1 cellular context compared by ENCODE assay signal in the genomic region with DNA sequence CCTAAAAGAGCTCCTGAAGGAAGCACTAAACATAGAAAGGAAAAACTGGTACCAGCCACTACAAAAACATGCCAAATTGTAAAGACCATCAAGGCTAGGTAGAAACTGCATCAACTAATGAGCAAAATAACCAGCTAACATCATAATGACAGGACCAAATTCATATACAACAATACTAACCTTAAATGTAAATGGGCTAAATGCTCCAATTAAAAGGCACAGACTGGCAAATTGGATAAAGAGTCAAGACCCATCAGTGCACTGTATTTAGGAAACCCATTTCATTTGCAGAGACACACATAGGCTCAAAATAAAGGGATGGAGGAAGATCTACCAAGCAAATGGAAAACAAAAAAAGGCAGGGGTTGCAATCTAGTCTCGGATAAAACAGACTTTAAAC.
DNase-seq lines count a peak whose midpoint lies in the region; ATAC-seq, FAIRE-seq and TF ChIP-seq lines count a peak whose summit lies in the region.
"Not testable (repeated sequence)": the region's sequence is repeated elsewhere in the genome, so short reads cannot be mapped to it uniquely, and the experiment has no call there.

No MANE protein-coding gene starts in this region.

- not testable (repeated sequence) for H3K27me3 ChIP-seq in K562 (ENCODE audit: control insufficient read depth in 2 of 2, insufficient read depth in 2 of 2, low read length in 2 of 2)

- POLR2A ChIA-PET in K562 (lab: Yijun Ruan, JAX), result not testable (repeated sequence)

- not testable (repeated sequence) for H3K4me1 ChIP-seq in K562 (replicated peaks in 1 of 2; ENCODE audit: control insufficient read depth in 2 of 2, insufficient read depth in 2 of 2, low read length in 2 of 2)

- not testable (repeated sequence) for H2AFZ ChIP-seq in K562 (ENCODE audit: low read depth, low read length)

- not testable (repeated sequence) for TF ChIP-seq RAD21 in K562 (CRISPR knock-in tag; conservative IDR thresholded peaks at IDR 0.05 in 1 of 2, IDR thresholded peaks at IDR 0.05 in 1 of 2)

- CTCF ChIA-PET in K562 (lab: Yijun Ruan, JAX; ENCODE audit: low intra/inter-chr PET ratio), result not testable (repeated sequence)

- H3K27ac ChIP-seq in K562 (ENCODE audit: extremely low read depth, low read depth, low read length), result not testable (repeated sequence)

- not testable (repeated sequence) for TF ChIP-seq CTCF in K562 (IDR thresholded peaks at IDR 0.05 in 2 of 3, conservative IDR thresholded peaks at IDR 0.05 in 1 of 3; ENCODE audit: insufficient read depth in 2 of 3, low read depth in 1 of 3, low read length in 3 of 3)

- in situ Hi-C loops in K562 (cut with MboI), result not testable (repeated sequence)

- H3K9ac ChIP-seq in K562 (ENCODE audit: insufficient read depth in 1 of 2, low read depth in 2 of 2, low read length in 2 of 2), result not testable (repeated sequence)

- not testable (repeated sequence) for DNase-seq in K562 (ENCODE audit: extremely low read depth in 1 of 4, low spot score in 3 of 4)

- not testable (repeated sequence) for H3K9me3 ChIP-seq in K562 (replicated peaks; ENCODE audit: control insufficient read depth, insufficient read depth, low read depth, low read length)

- ATAC-seq in K562, result not testable (repeated sequence)

- not testable (repeated sequence) for BruUV-seq in K562 (replicated peaks; lab: Mats Ljungman, UMichigan)

- H3K4me2 ChIP-seq in K562 (ENCODE audit: insufficient read depth, low read length), result not testable (repeated sequence)

- intact Hi-C loops in K562 (cut with micrococcal nuclease), result not testable (repeated sequence)

- FAIRE-seq in K562 (lab: Jason Lieb, UNC), result not testable (repeated sequence)

- not testable (repeated sequence) for TF ChIP-seq EP300 in K562 (IDR thresholded peaks at IDR 0.05; ENCODE audit: low read length)

- not testable (repeated sequence) for H3K4me3 ChIP-seq in K562

- WGBS in K562 (ENCODE audit: insufficient coverage, low coverage, missing lambda C conversion rate), result 0% methylated on average over 1 of the region's 1 CpG

- not testable (repeated sequence) for H3K79me2 ChIP-seq in K562 (ENCODE audit: control insufficient read depth, insufficient read depth, low read length)

- not testable (repeated sequence) for H4K20me1 ChIP-seq in K562 (replicated peaks; ENCODE audit: control insufficient read depth, insufficient read depth, low read length)

- TF ChIP-seq POLR2A in K562 (conservative IDR thresholded peaks at IDR 0.05), result not testable (repeated sequence)

- not testable (repeated sequence) for H3K9me1 ChIP-seq in K562 (ENCODE audit: control insufficient read depth, insufficient read depth, low read length)

- not testable (repeated sequence) for H3K36me3 ChIP-seq in K562 (ENCODE audit: control insufficient read depth, insufficient read depth, low read length)

TF ChIP-seq in K562, 482 proteins besides CTCF, POLR2A, EP300 and RAD21:
- TF ChIP-seq ZNF507 (tag; conservative IDR thresholded peaks at IDR 0.05) (peak; percentile 93), ZNF354B (CRISPR knock-in tag; IDR thresholded peaks at IDR 0.05) (peak; percentile 36; the same call in 1 of the 2 replicates)
